ENCODE assay signal across 7 cellular contexts in the genomic region with DNA sequence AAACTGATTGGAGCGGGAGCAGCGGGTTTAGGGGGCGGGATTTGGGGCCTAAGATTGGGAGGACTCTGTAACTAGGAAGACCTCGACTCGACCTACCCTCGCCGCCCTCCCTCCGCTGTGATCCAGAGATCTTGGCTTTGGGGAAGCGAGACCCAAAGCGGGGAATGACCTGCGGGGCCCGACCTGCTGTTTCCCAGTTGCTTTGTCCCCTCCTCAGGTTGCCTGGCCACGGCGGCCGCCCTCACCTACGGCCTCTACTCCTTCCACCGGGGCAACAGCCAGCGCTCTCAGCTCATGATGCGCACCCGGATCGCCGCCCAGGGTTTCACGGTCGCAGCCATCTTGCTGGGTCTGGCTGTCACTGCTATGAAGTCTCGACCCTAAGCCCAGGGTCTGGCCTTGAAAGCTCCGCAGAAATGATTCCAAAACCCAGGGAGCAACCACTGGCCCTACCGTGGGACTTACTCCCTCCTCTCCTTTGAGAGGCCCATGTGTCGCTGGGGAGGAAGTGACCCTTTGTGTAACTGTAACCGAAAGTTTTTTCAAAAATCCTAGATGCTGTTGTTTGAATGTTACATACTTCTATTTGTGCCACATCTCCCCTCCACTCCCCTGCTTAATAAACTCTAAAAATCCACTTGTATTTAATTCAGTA. TPM values are rescaled to one million over a fixed set of nuclear protein-coding genes. Genes with fewer than 3 reads are reported as not detected.
DNase-seq lines count a peak whose midpoint lies in the region; ATAC-seq, FAIRE-seq and TF ChIP-seq lines count a peak whose summit lies in the region.

No MANE protein-coding gene starts in this region.

- H3K27me3 ChIP-seq in GM23248 (replicated peaks; ENCODE audit: insufficient read depth) (no peaks in the 10 kb centered on the region), Loucy (ENCODE audit: insufficient read depth, low read length, poor library complexity, severe bottlenecking) (no peaks in the 10 kb centered on the region), bronchial epithelial cell (ENCODE audit: control insufficient read depth, insufficient read depth, low read length) (no peaks in the 10 kb centered on the region), lower lobe of right lung (ENCODE audit: low read depth) (no peaks in the 10 kb centered on the region)

- peak overlapping the region; percentile 99 for H2AFZ ChIP-seq in GM23248
- H2AFZ ChIP-seq in Loucy (ENCODE audit: low read length) = peak overlapping the region; percentile 67; the same call in 1 of the 2 replicates

- H3K4me1 Mint-ChIP-seq in type B pancreatic cell (ENCODE audit: unreplicated experiment) = peaks cover 11% of the 10 kb centered on the region

- peaks cover 15% of the 10 kb centered on the region; the same call in 1 of the 2 replicates for H3K36me3 ChIP-seq in GM23248 (ENCODE audit: low read depth)
- peaks cover 4% of the 10 kb centered on the region; the same call in 1 of the 2 replicates for H3K36me3 ChIP-seq in Loucy (ENCODE audit: insufficient read depth, low read length)
- H3K36me3 ChIP-seq in bronchial epithelial cell (ENCODE audit: control insufficient read depth, insufficient read depth, low read length) = peaks cover 26% of the 10 kb centered on the region
- peaks cover 49% of the 10 kb centered on the region for H3K36me3 ChIP-seq in lower lobe of right lung

- no peaks in the 10 kb centered on the region for H3K9me3 Mint-ChIP-seq in type B pancreatic cell

- intact Hi-C loops in lower lobe of right lung (cut with DNase I) = no loop called here

- H4K20me1 ChIP-seq in GM23248 (ENCODE audit: insufficient read depth) (no peaks in the 10 kb centered on the region), Loucy (ENCODE audit: insufficient read depth, low read length, poor library complexity, severe bottlenecking) (no peaks in the 10 kb centered on the region)

- TF ChIP-seq CTCF in Loucy (conservative IDR thresholded peaks at IDR 0.05; ENCODE audit: low read length) (no peak), bronchial epithelial cell (IDR thresholded peaks at IDR 0.05; ENCODE audit: insufficient read depth, low read length, severe bottlenecking) (no peak), lower lobe of right lung (IDR thresholded peaks at IDR 0.05) (no peak), type B pancreatic cell (conservative IDR thresholded peaks at IDR 0.05) (no peak), GM13977 (IDR thresholded peaks at IDR 0.05; ENCODE audit: extremely low read depth, insufficient read depth, missing control alignments) (no peak)

- H3K27ac ChIP-seq in GM23248 (peak overlapping the region; percentile 93), lower lobe of right lung (peak overlapping the region; percentile 95)

- H3K4me1 ChIP-seq in GM23248 (ENCODE audit: insufficient read depth) = peaks cover 20% of the 10 kb centered on the region; the same call in 1 of the 2 replicates
- peaks cover 6% of the 10 kb centered on the region for H3K4me1 ChIP-seq in Loucy (ENCODE audit: insufficient read depth, low read length, poor library complexity, severe bottlenecking)
- peaks cover 23% of the 10 kb centered on the region for H3K4me1 ChIP-seq in lower lobe of right lung

- no peaks in the 10 kb centered on the region for H3K27me3 Mint-ChIP-seq in type B pancreatic cell

- no peak for DNase-seq in GM23248
- DNase-seq in bronchial epithelial cell (ENCODE audit: low read depth) = no peak
- DNase-seq in lower lobe of right lung = no peak
- DNase-seq in type B pancreatic cell (ENCODE audit: extremely low spot score, unreplicated experiment) = no peak
- no peak for DNase-seq in GM13977 (ENCODE audit: low spot score)

- H3K9me2 ChIP-seq in GM23248 (ENCODE audit: insufficient read depth) = no peaks in the 10 kb centered on the region
- H3K9me2 ChIP-seq in Loucy (replicated peaks; ENCODE audit: low read depth, low read length) = no peaks in the 10 kb centered on the region

- H3K4me2 ChIP-seq in GM23248 (ENCODE audit: unreplicated experiment) (peak overlapping the region; percentile 90), Loucy (ENCODE audit: low read depth, low read length, poor library complexity, severe bottlenecking) (peak overlapping the region; percentile 76)

- peak overlapping the region; percentile 100 for H3K4me3 Mint-ChIP-seq in type B pancreatic cell

- peak; percentile 41 for ATAC-seq in GM18502 (IDR thresholded peaks at IDR 0.05; ENCODE audit: poor library complexity, unreplicated experiment)
- ATAC-seq in lower lobe of right lung = peak; percentile 44 to 53

- H3F3A ChIP-seq in GM23248 (ENCODE audit: insufficient read depth) (peaks cover 13% of the 10 kb centered on the region), Loucy (ENCODE audit: low read depth) (no peaks in the 10 kb centered on the region)

- in situ Hi-C loops in GM23248 (cut with MboI) (no loop called here), GM13977 (cut with MboI; ENCODE audit: low pct_unique_long_range_greater_than_20kb, low sequenced_read_pairs, unreplicated experiment) (no loop called here)

- H3K27ac Mint-ChIP-seq in type B pancreatic cell = peak overlapping the region; percentile 100

- peaks cover 15% of the 10 kb centered on the region for H3K36me3 Mint-ChIP-seq in type B pancreatic cell

- no peak for FAIRE-seq in bronchial epithelial cell (lab: Jason Lieb, UNC)

- H3K9me3 ChIP-seq in GM23248 (ENCODE audit: low read depth) (no peaks in the 10 kb centered on the region), Loucy (ENCODE audit: insufficient read depth, low read depth, low read length) (no peaks in the 10 kb centered on the region), lower lobe of right lung (no peaks in the 10 kb centered on the region)

- peaks cover 56% of the 10 kb centered on the region for H3K79me2 ChIP-seq in GM23248 (ENCODE audit: insufficient read depth)
- H3K79me2 ChIP-seq in Loucy (ENCODE audit: insufficient read depth, low read length) = peaks cover 37% of the 10 kb centered on the region

- H3K4me3 ChIP-seq in GM23248 = peak overlapping the region; percentile 100
- H3K4me3 ChIP-seq in Loucy (ENCODE audit: low read length, poor library complexity, severe bottlenecking) = peak overlapping the region; percentile 96
- peak overlapping the region; percentile 93 for H3K4me3 ChIP-seq in bronchial epithelial cell (ENCODE audit: low read depth, low read length)
- H3K4me3 ChIP-seq in lower lobe of right lung = peak overlapping the region; percentile 90

- WGBS in GM23248 (ENCODE audit: low coverage in 1 of 2, low lambda C conversion rate in 2 of 2, missing lambda C conversion rate in 2 of 2), 2 experiments = 1 to 2% methylated on average over 26 to 29 of the region's 29 CpGs

- H3K9ac ChIP-seq in GM23248 (peak overlapping the region; percentile 96), Loucy (ENCODE audit: low read depth, low read length, poor library complexity, severe bottlenecking) (peak overlapping the region; percentile 87)

RNA-seq across cellular contexts. Expression of a gene that starts 0.7 kb away (rescaled TPM):
- total RNA-seq in GM23248 (2014; rRNA removed; shearing (Covaris generic)) = 33.8 and 72.1 TPM in 2 replicates
- 110 and 117 TPM in 2 replicates for polyA plus RNA-seq in GM23248 (2016; fragmentation: Nextera tagmentation; extraction: Ambion mirVana)
- total RNA-seq in bronchial epithelial cell = 20.8 and 22.7 TPM in 2 replicates
- total RNA-seq in lower lobe of right lung = 102 TPM
- 88.3 and 118 TPM in 2 replicates for total RNA-seq in type B pancreatic cell (ENCODE audit: low replicate concordance)

RNA-seq across cellular contexts. Expression of a gene that starts 0.8 kb away (rescaled TPM):
- 13.3 and 15.2 TPM in 2 replicates for total RNA-seq in GM23248 (2014; rRNA removed; shearing (Covaris generic))
- polyA plus RNA-seq in GM23248 (2016; fragmentation: Nextera tagmentation; extraction: Ambion mirVana) = 68.4 and 68.7 TPM in 2 replicates
- total RNA-seq in bronchial epithelial cell = 29.3 and 36.1 TPM in 2 replicates
- 11.8 TPM for total RNA-seq in lower lobe of right lung
- 42.5 and 44.7 TPM in 2 replicates for total RNA-seq in type B pancreatic cell (ENCODE audit: low replicate concordance)

RNA-seq across cellular contexts. Expression of a gene that starts 24.0 kb away (rescaled TPM):
- total RNA-seq in GM23248 (2014; rRNA removed; shearing (Covaris generic)) = 8.3 and 8.9 TPM in 2 replicates
- 4.3 and 6.7 TPM in 2 replicates for polyA plus RNA-seq in GM23248 (2016; fragmentation: Nextera tagmentation; extraction: Ambion mirVana)
- total RNA-seq in bronchial epithelial cell (4.2 and 5.2 TPM in 2 replicates), lower lobe of right lung (5.4 TPM), type B pancreatic cell (ENCODE audit: low replicate concordance) (12.4 and 23.4 TPM in 2 replicates)

RNA-seq across cellular contexts. Expression of a gene that starts 27.1 kb away (rescaled TPM):
- total RNA-seq in GM23248 (2014; rRNA removed; shearing (Covaris generic)) = 121 and 130 TPM in 2 replicates
- 128 and 132 TPM in 2 replicates for polyA plus RNA-seq in GM23248 (2016; fragmentation: Nextera tagmentation; extraction: Ambion mirVana)
- total RNA-seq in bronchial epithelial cell (241 and 381 TPM in 2 replicates), lower lobe of right lung (75.8 TPM), type B pancreatic cell (ENCODE audit: low replicate concordance) (38.1 and 71.3 TPM in 2 replicates)

RNA-seq across cellular contexts. Expression of a gene that starts 27.7 kb away (rescaled TPM):
- total RNA-seq in GM23248 (2014; rRNA removed; shearing (Covaris generic)) = 110 and 114 TPM in 2 replicates
- polyA plus RNA-seq in GM23248 (2016; fragmentation: Nextera tagmentation; extraction: Ambion mirVana) = 110 and 118 TPM in 2 replicates
- total RNA-seq in bronchial epithelial cell = 54.2 and 70.2 TPM in 2 replicates
- 88.9 TPM for total RNA-seq in lower lobe of right lung
- total RNA-seq in type B pancreatic cell (ENCODE audit: low replicate concordance) = 82.0 and 88.0 TPM in 2 replicates
